In genomic region chr11:8382436-8383053, GRCh38 we compare ENCODE assay signal across 16 cellular contexts.
A peak's percentile ranks its signal among the peaks of the same experiment; 100 is the strongest.
DNase-seq lines count a peak whose midpoint lies in the region; ATAC-seq, FAIRE-seq and TF ChIP-seq lines count a peak whose summit lies in the region.
"Had no signal": no experiment of that assay in that cellular context is flagged by ENCODE, and none has a peak within 500 bp of the region (broad histone marks: within the 10 kb centered on the region; RNA-seq: fewer than 3 reads in every experiment).

No MANE protein-coding gene starts in this region.

- TF ChIP-seq RAD21 in A549 (conservative IDR thresholded peaks at IDR 0.05 in 1 of 2, IDR thresholded peaks at IDR 0.05 in 1 of 2) = no peak

- no peak for DNase-seq in A549 (ENCODE audit: low read depth in 1 of 2, low spot score in 1 of 2)
- peak; percentile 28 for DNase-seq in HTR-8/SVneo (ENCODE audit: insufficient read length, low spot score)
- peak; percentile 65 for DNase-seq in astrocyte of the hippocampus (ENCODE audit: low read depth, low spot score)
- DNase-seq in hepatic stellate cell (ENCODE audit: low spot score) = peak; percentile 30
- no peak for DNase-seq in right atrium auricular region (ENCODE audit: low spot score)
- DNase-seq in KG1 (lab: John Stamatoyannopoulos, UW) = no peak
- no peak for DNase-seq in small intestine
- DNase-seq: activated CD4-positive, alpha-beta T cell treated with anti-CD3 and anti-CD28 coated beads, Interleukin-2, amount 10 ng/mL, durations not matched to agents 7 days and 5 days; activated naive CD4-positive, alpha-beta T cell treated with anti-CD3 and anti-CD28 coated beads for 36 hours; DMS53; NCI-H1092; NCI-H526 treated with DMSO at 0.1 percent for 48 hours; psoas muscle had no signal

- FAIRE-seq in A549 (lab: Jason Lieb, UNC) (no peak), HTR-8/SVneo (lab: Jason Lieb, UNC) (no peak), small intestine (lab: Jason Lieb, UNC) (no peak)

- POLR2A ChIA-PET in A549 (lab: Yijun Ruan, JAX) = no interaction called here

- H3K36me3 ChIP-seq in right atrium auricular region = no peaks in the 10 kb centered on the region
- H3K36me3 ChIP-seq in small intestine (ENCODE audit: control insufficient read depth in 2 of 2, insufficient read depth in 2 of 2, low read length in 2 of 2) = no peaks in the 10 kb centered on the region
- H3K36me3 ChIP-seq: suprapubic skin had no signal

- H3K4me1 ChIP-seq in A549 (no peaks in the 10 kb centered on the region), right atrium auricular region (no peaks in the 10 kb centered on the region), small intestine (ENCODE audit: control insufficient read depth in 2 of 2, insufficient read depth in 1 of 2, low read depth in 1 of 2, low read length in 1 of 2) (no peaks in the 10 kb centered on the region)
- H3K4me1 ChIP-seq: psoas muscle, suprapubic skin had no signal

- H3K4me3 ChIP-seq in A549 (no peak overlapping the region), right atrium auricular region (no peak overlapping the region), small intestine (ENCODE audit: low read depth in 1 of 2, low read length in 2 of 2) (no peak overlapping the region)
- H3K4me3 ChIP-seq: psoas muscle, suprapubic skin had no signal

- TF ChIP-seq EP300 in A549 (IDR thresholded peaks at IDR 0.05) = no peak

- CTCF ChIA-PET in A549 (lab: Yijun Ruan, JAX) = interaction anchor here (0.7 kb wide), 1 partner anchor 52 kb away, joined by 3 read pairs; no protein-coding TSS in a partner anchor

- TF ChIP-seq CTCF in A549 (IDR thresholded peaks at IDR 0.05) (no peak), right atrium auricular region (IDR thresholded peaks at IDR 0.05) (no peak)

- no peak overlapping the region for H3K4me2 ChIP-seq in A549

- no peaks in the 10 kb centered on the region for H3K27me3 ChIP-seq in right atrium auricular region
- H3K27me3 ChIP-seq in small intestine (ENCODE audit: control insufficient read depth in 2 of 2, insufficient read depth in 2 of 2, low read length in 2 of 2) = no peaks in the 10 kb centered on the region
- H3K27me3 ChIP-seq: suprapubic skin had no signal

- H3K9me3 ChIP-seq in A549 = no peaks in the 10 kb centered on the region
- H3K9me3 ChIP-seq in right atrium auricular region = no peaks in the 10 kb centered on the region
- no peaks in the 10 kb centered on the region for H3K9me3 ChIP-seq in small intestine (ENCODE audit: control insufficient read depth, low read depth)
- H3K9me3 ChIP-seq: psoas muscle, suprapubic skin had no signal

- TF ChIP-seq POLR2A in A549 (IDR thresholded peaks at IDR 0.05; ENCODE audit: low read length) (no peak), GM18505 (IDR thresholded peaks at IDR 0.05; ENCODE audit: borderline replicate concordance, extremely low read depth, insufficient read depth, insufficient read length) (no peak)

- H3K27ac ChIP-seq in A549 = no peak overlapping the region
- H3K27ac ChIP-seq in right atrium auricular region = no peak overlapping the region
- no peak overlapping the region for H3K27ac ChIP-seq in small intestine (ENCODE audit: low read depth in 1 of 2, low read length in 1 of 2)
- H3K27ac ChIP-seq: HL-60, psoas muscle, suprapubic skin had no signal

- peak; percentile 44 to 68; a peak in 4 of 6 replicates for ATAC-seq in A549
- no peak for ATAC-seq in GM18505 (IDR thresholded peaks at IDR 0.05; ENCODE audit: unreplicated experiment)
- ATAC-seq: psoas muscle had no signal

- WGBS in A549 (ENCODE audit: missing lambda C conversion rate) = 54% methylated on average over 9 of the region's 9 CpGs
- 84 to 94% (median 87%) methylated on average over 9 of the region's 9 CpGs for WGBS in small intestine, 3 donors

TF ChIP-seq in A549, 52 proteins besides CTCF, POLR2A, EP300 and RAD21:
- no peak for TF ChIP-seq HDAC2 (IDR thresholded peaks at IDR 0.05)
- no peak for TF ChIP-seq HOXB5 (CRISPR knock-in tag; IDR thresholded peaks at IDR 0.05)
- TF ChIP-seq HOXA7 (CRISPR knock-in tag; IDR thresholded peaks at IDR 0.05) = no peak
- no peak for TF ChIP-seq HOXB13 (CRISPR knock-in tag; IDR thresholded peaks at IDR 0.05; ENCODE audit: low read depth)
- TF ChIP-seq JUN (IDR thresholded peaks at IDR 0.05) = no peak
- TF ChIP-seq KDM1A (IDR thresholded peaks at IDR 0.05; ENCODE audit: low read depth) = no peak
- no peak for TF ChIP-seq CHD4 (IDR thresholded peaks at IDR 0.05; ENCODE audit: borderline replicate concordance)
- TF ChIP-seq FOXS1 (CRISPR knock-in tag; IDR thresholded peaks at IDR 0.05) = no peak
- TF ChIP-seq USF2 (IDR thresholded peaks at IDR 0.05) = no peak

Comparison
In these comparisons a context has a peak if more than half of its experiments do, and no peak if none do; other contexts are left out.
1. DNase-seq: peak in HTR-8/SVneo (single experiment), astrocyte of the hippocampus (single experiment) and hepatic stellate cell (single experiment); none in A549 (0 of 2), right atrium auricular region (single experiment), KG1 (single experiment) and small intestine (single experiment).